In the genomic region with DNA sequence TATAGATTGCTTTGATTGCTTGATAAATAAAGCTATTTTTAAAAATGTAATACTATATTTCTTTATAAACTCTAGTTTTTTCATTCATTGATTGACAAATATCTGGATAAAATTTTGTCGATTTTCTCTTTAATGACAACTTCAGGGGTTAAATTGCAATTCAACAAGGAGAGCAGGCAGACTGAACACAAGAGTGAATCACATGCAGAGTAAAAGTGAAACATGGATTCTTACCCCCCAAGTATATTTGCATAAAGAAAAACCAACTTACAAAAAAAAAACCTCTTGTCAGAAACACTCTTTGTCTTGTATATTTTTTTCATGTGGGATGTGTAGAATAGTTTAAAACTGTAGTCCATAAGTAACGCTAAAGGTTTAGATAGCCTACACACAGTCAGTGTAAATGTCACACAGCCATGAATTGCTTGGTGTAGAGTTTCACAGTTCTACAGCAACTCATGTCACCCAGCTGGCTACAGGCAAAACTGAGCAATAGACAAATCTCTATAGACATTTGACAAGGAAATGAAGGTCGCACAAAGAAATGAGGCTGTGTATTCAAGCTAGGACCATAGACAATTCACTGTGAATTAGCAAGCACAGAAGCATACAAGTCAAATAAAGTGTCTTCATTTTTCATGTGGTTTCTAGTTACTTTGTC, we compare ENCODE assay signal across 17 cellular contexts.
"Had no signal": no experiment of that assay in that cellular context is flagged by ENCODE, and none has a peak within 500 bp of the region (broad histone marks: within the 10 kb centered on the region; RNA-seq: fewer than 3 reads in every experiment).

No MANE protein-coding gene starts in this region.

- H3K36me3 ChIP-seq: left ventricle myocardium inferior had no signal

- H3K27ac Mint-ChIP-seq: activated naive CD8-positive, alpha-beta T cell; activated T-helper 1 cell treated with anti-CD3 and anti-CD28 coated beads, Interleukin-12 subunit alpha, Interleukin-12 subunit beta, Interleukin-2, Interleukin-4 antibody, amounts not matched to agents 30 ng/mL and 10 ng/mL and 1 ng/mL, durations not matched to agents 14 hours and 24 hours and 36 hours; dendritic cell treated with granulocyte-macrophage colony-stimulating factor and Interleukin-4, amounts not matched to agents 40 ng/mL and 50 ng/mL, for 4 days; nephron progenitor cell; progenitor cell of endocrine pancreas; type B pancreatic cell had no signal

- H3K27me3 Mint-ChIP-seq: activated naive CD8-positive, alpha-beta T cell; dendritic cell treated with granulocyte-macrophage colony-stimulating factor and Interleukin-4, amounts not matched to agents 40 ng/mL and 50 ng/mL, for 4 days; progenitor cell of endocrine pancreas; type B pancreatic cell had no signal

- H3K9me3 Mint-ChIP-seq: activated T-helper 1 cell treated with anti-CD3 and anti-CD28 coated beads, Interleukin-12 subunit alpha, Interleukin-12 subunit beta, Interleukin-2, Interleukin-4 antibody, amounts not matched to agents 30 ng/mL and 10 ng/mL and 1 ng/mL, durations not matched to agents 14 hours and 24 hours and 36 hours; dendritic cell treated with granulocyte-macrophage colony-stimulating factor and Interleukin-4, amounts not matched to agents 40 ng/mL and 50 ng/mL, for 4 days had no signal

- DNase-seq: activated CD4-positive, alpha-beta T cell treated with anti-CD3 and anti-CD28 coated beads, Interleukin-2, amount 50 U/mL, for 4 hours; activated gamma-delta T cell treated with Interleukin-2 at 50 U/mL for 16 hours; effector memory CD4-positive, alpha-beta T cell; hippocampal formation; left ventricle myocardium inferior; mammary epithelial cell; nephron progenitor cell; stimulated activated naive CD8-positive, alpha-beta T cell treated with anti-CD3 and anti-CD28 coated beads, Interleukin-15, Interleukin-2, amounts not matched to agents 100 U/mL and 50 U/mL, for 24 hours; SW 1271; T-helper 2 cell had no signal

- H3K4me3 ChIP-seq: left ventricle myocardium inferior, skin epidermis had no signal

- ATAC-seq: stimulated activated naive CD8-positive, alpha-beta T cell treated with anti-CD3 and anti-CD28 coated beads, Interleukin-15, Interleukin-2, amounts not matched to agents 100 U/mL and 50 U/mL, for 24 hours had no signal

- H3K36me3 Mint-ChIP-seq: activated naive CD8-positive, alpha-beta T cell; type B pancreatic cell had no signal

- H3K4me3 Mint-ChIP-seq: activated naive CD8-positive, alpha-beta T cell; activated T-helper 1 cell treated with anti-CD3 and anti-CD28 coated beads, Interleukin-12 subunit alpha, Interleukin-12 subunit beta, Interleukin-2, Interleukin-4 antibody, amounts not matched to agents 30 ng/mL and 10 ng/mL and 1 ng/mL, durations not matched to agents 14 hours and 24 hours and 36 hours; dendritic cell treated with granulocyte-macrophage colony-stimulating factor and Interleukin-4, amounts not matched to agents 40 ng/mL and 50 ng/mL, for 4 days; nephron progenitor cell; type B pancreatic cell had no signal

- H3K27ac ChIP-seq: left ventricle myocardium inferior, skin epidermis had no signal

- FAIRE-seq: keratinocyte had no signal
